Comparison of ENCODE assay signal across 8 cellular contexts in genomic region chr1:235923466-235924008, GRCh38. TPM values are rescaled to one million over a fixed set of nuclear protein-coding genes. Genes with fewer than 3 reads are reported as not detected.
DNase-seq lines count a peak whose midpoint lies in the region; ATAC-seq and TF ChIP-seq lines count a peak whose summit lies in the region.

No MANE protein-coding gene starts in this region.

- H3K9me3 Mint-ChIP-seq in Calu3 (ENCODE audit: low read depth, unreplicated experiment): no peaks in the 10 kb centered on the region

- DNase-seq in Calu3: peak; percentile 33
- no peak for DNase-seq in Panc1 (ENCODE audit: low read depth, low spot score)
- peak; percentile 52 to 69 for DNase-seq in foreskin fibroblast
- no peak for DNase-seq in ACHN
- no peak for DNase-seq in HPDE6-E6E7 (ENCODE audit: extremely low spot score)
- no peak for DNase-seq in HAP-1 (ENCODE audit: low spot score in 2 of 2)

- ATAC-seq in HG02678 (IDR thresholded peaks at IDR 0.05; ENCODE audit: unreplicated experiment) (peak; percentile 50), Panc1 (peak; percentile 76), GM18519 (IDR thresholded peaks at IDR 0.05; ENCODE audit: low FRiP score, unreplicated experiment) (no peak)

- intact Hi-C loops in Calu3 (cut with micrococcal nuclease; ENCODE audit: unreplicated experiment): no loop called here
- intact Hi-C loops in Panc1 (cut with micrococcal nuclease; ENCODE audit: unreplicated experiment): no loop called here

- CTCF ChIA-PET in Calu3 (lab: Charles Lee): interaction anchor here (0.6 to 1.1 kb wide), 2 partner anchors 48 to 51 kb away, joined by 3 read pairs; no protein-coding TSS in a partner anchor
- CTCF ChIA-PET in Panc1 (lab: Charles Lee): interaction anchor here (0.5 to 1.2 kb wide), 3 partner anchors 10 to 583 kb away, joined by 3 to 7 read pairs (median 6); no protein-coding TSS in a partner anchor

- H3K4me1 Mint-ChIP-seq in Calu3 (ENCODE audit: low read depth, unreplicated experiment): peaks cover 37% of the 10 kb centered on the region

- no peaks in the 10 kb centered on the region for H3K36me3 Mint-ChIP-seq in Calu3 (ENCODE audit: insufficient read depth, unreplicated experiment)

- POLR2A ChIA-PET in Panc1 (lab: Charles Lee): interaction anchor here (0.6 kb wide), 1 partner anchor 21 kb away, joined by 3 read pairs; no protein-coding TSS in a partner anchor

- H3K9me3 ChIP-seq in Panc1 (ENCODE audit: control insufficient read depth, insufficient read depth, low read depth, low read length) (no peaks in the 10 kb centered on the region), HAP-1 (no peaks in the 10 kb centered on the region)

- H3K36me3 ChIP-seq in Panc1 (ENCODE audit: control insufficient read depth, insufficient read depth, low read length): no peaks in the 10 kb centered on the region
- H3K36me3 ChIP-seq in HAP-1 (replicated peaks): no peaks in the 10 kb centered on the region

- H3K27me3 ChIP-seq in Panc1 (ENCODE audit: control insufficient read depth, insufficient read depth, low read length): no peaks in the 10 kb centered on the region
- H3K27me3 ChIP-seq in HAP-1 (ENCODE audit: low read depth): no peaks in the 10 kb centered on the region

- in situ Hi-C loops in Panc1 (cut with HindIII; ENCODE audit: low pct_unique_long_range_greater_than_20kb, low sequenced_read_pairs): no loop called here
- in situ Hi-C loops in ACHN (cut with HindIII; ENCODE audit: low pct_ligation_motif_present, low pct_unique_long_range_greater_than_20kb, low sequenced_read_pairs): no loop called here
- in situ Hi-C loops in HAP-1 (cut with MboI; ENCODE audit: low sequenced_read_pairs): no loop called here

- TF ChIP-seq CTCF in Calu3 (IDR thresholded peaks at IDR 0.05; ENCODE audit: unreplicated experiment) (no peak), Panc1 (IDR thresholded peaks at IDR 0.05) (no peak), foreskin fibroblast (IDR thresholded peaks at IDR 0.05; ENCODE audit: low read depth, low read length) (no peak)

- H3K27ac Mint-ChIP-seq in Calu3 (ENCODE audit: unreplicated experiment): peak overlapping the region; percentile 48

- no peaks in the 10 kb centered on the region for H3K27me3 Mint-ChIP-seq in Calu3 (ENCODE audit: unreplicated experiment)

- H3K4me3 Mint-ChIP-seq in Calu3 (ENCODE audit: low read depth, unreplicated experiment): peak overlapping the region; percentile 11

- H3K4me1 ChIP-seq in Panc1 (ENCODE audit: control insufficient read depth, insufficient read depth, low read length) (peaks cover 62% of the 10 kb centered on the region), HAP-1 (peaks cover 7% of the 10 kb centered on the region)

- BruUV-seq in Calu3 (replicated peaks; lab: Mats Ljungman, UMichigan) (no TSS peak), Panc1 (replicated peaks; lab: Mats Ljungman, UMichigan) (no TSS peak)

- H3K4me3 ChIP-seq in Panc1 (ENCODE audit: low read depth in 2 of 2, low read length in 2 of 2): peak overlapping the region in 1 of 2 experiments; percentile 7; a peak in 2 of 4 replicates
- no peak overlapping the region for H3K4me3 ChIP-seq in foreskin fibroblast (ENCODE audit: low read depth in 1 of 2, low read length in 2 of 2)
- no peak overlapping the region for H3K4me3 ChIP-seq in HAP-1

- H3K27ac ChIP-seq in Panc1 (ENCODE audit: low read length): peak overlapping the region; percentile 99

RNA-seq across cellular contexts. Expression of gene LYST, which starts 56.8 kb away (rescaled TPM):
- total RNA-seq in Calu3 (2022) (11.1 and 11.9 TPM in 2 replicates), Panc1 (2021; ENCODE audit: unreplicated experiment) (75.2 TPM)
- polyA plus RNA-seq in Panc1 (2012; ENCODE audit: insufficient read length): 19.4 TPM

Comparison
In these comparisons a context has a peak if more than half of its experiments do, and no peak if none do; other contexts are left out.
1. DNase-seq: peak in Calu3 (single experiment) and foreskin fibroblast (2 of 2); none in Panc1 (single experiment), ACHN (single experiment), HPDE6-E6E7 (single experiment) and HAP-1 (0 of 2).